10 cellular contexts compared by ENCODE assay signal in the genomic region with DNA sequence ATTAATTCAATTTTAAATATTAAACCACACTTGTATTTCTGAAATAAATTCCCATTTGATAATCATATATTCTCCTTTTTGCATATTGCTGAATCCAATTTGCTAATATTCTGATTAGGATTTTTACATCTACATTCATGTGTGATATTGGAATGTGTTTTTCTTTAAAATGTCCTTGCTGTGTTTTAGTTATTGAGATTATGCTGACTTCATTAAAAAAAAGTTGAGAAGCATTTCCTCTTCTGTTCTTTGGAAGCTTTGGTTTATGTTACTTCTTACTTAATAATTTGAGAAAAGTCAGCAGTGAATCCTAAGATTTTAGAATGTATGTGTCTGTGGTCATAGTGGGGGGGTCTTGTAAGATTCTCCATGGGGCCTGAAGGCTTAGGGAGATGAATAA. TPM values are rescaled to one million over a fixed set of nuclear protein-coding genes. Genes with fewer than 3 reads are reported as not detected.
A peak's percentile ranks its signal among the peaks of the same experiment; 100 is the strongest.
DNase-seq lines count a peak whose midpoint lies in the region; ATAC-seq and TF ChIP-seq lines count a peak whose summit lies in the region.
"Had no signal": no experiment of that assay in that cellular context is flagged by ENCODE, and none has a peak within 500 bp of the region (broad histone marks: within the 10 kb centered on the region; RNA-seq: fewer than 3 reads in every experiment).

No MANE protein-coding gene starts in this region.

- no peaks in the 10 kb centered on the region; the same call in 1 of the 2 replicates for H3K27me3 Mint-ChIP-seq in WTC11 (ENCODE audit: low read depth)

- H3K27ac Mint-ChIP-seq in WTC11: peak overlapping the region; percentile 62; the same call in 1 of the 2 replicates

- no peak for DNase-seq in HL-60 (ENCODE audit: low read depth in 1 of 2, low spot score in 1 of 2)
- no peak for DNase-seq in WTC11 (ENCODE audit: low spot score)
- no peak for DNase-seq in left lung
- no peak for DNase-seq in foreskin fibroblast
- DNase-seq in activated CD4-positive, CD25-positive, alpha-beta regulatory T cell (lab: John Stamatoyannopoulos, UW): no peak
- no peak for DNase-seq in RPMI8226
- no peak for DNase-seq in OCI-M1 (lab: John Stamatoyannopoulos, UW)
- DNase-seq: DMS53, GM23248, H7 had no signal

- H3K27ac ChIP-seq in HL-60 (replicated peaks) (peak overlapping the region; percentile 68), left lung (peak overlapping the region; percentile 21 to 72)
- H3K27ac ChIP-seq: GM23248 had no signal

- H3K4me1 Mint-ChIP-seq in WTC11: no peaks in the 10 kb centered on the region

- H3K9me3 ChIP-seq in left lung: peaks cover 0 to 2% of the 10 kb centered on the region in 2 donors

- no peaks in the 10 kb centered on the region for H3K4me1 ChIP-seq in left lung

- no peaks in the 10 kb centered on the region for H3K36me3 ChIP-seq in left lung

- ATAC-seq in WTC11 (no peak), left lung (no peak)

- POLR2A ChIA-PET in WTC11 (lab: Charles Lee): no interaction called here

- H3K4me3 ChIP-seq in HL-60 (replicated peaks; ENCODE audit: insufficient read depth, low read length): no peak overlapping the region
- H3K4me3 ChIP-seq in left lung: no peak overlapping the region
- H3K4me3 ChIP-seq in foreskin fibroblast (ENCODE audit: low read depth in 1 of 2, low read length in 2 of 2): no peak overlapping the region
- H3K4me3 ChIP-seq: GM23248 had no signal

- H3K27me3 ChIP-seq in HL-60 (ENCODE audit: insufficient read depth, poor library complexity, severe bottlenecking): no peaks in the 10 kb centered on the region
- no peaks in the 10 kb centered on the region for H3K27me3 ChIP-seq in left lung

- CTCF ChIA-PET in WTC11 (lab: Charles Lee): no interaction called here

- no peaks in the 10 kb centered on the region for H3K36me3 Mint-ChIP-seq in WTC11

- TF ChIP-seq CTCF in HL-60 (IDR thresholded peaks at IDR 0.05; ENCODE audit: insufficient read depth, low read length) (no peak), WTC11 (IDR thresholded peaks at IDR 0.05) (no peak), left lung (IDR thresholded peaks at IDR 0.05) (no peak), foreskin fibroblast (IDR thresholded peaks at IDR 0.05; ENCODE audit: low read depth, low read length) (no peak)

- intact Hi-C loops in left lung (cut with DNase I): no loop called here

- no peak overlapping the region for H3K4me3 Mint-ChIP-seq in WTC11

- peaks cover 10% of the 10 kb centered on the region for H3K9me3 Mint-ChIP-seq in WTC11

TF ChIP-seq in WTC11, 78 proteins besides CTCF, POLR2A, EP300 and RAD21:
- no peak for TF ChIP-seq CREM (CRISPR knock-in tag; IDR thresholded peaks at IDR 0.05)
- TF ChIP-seq GABPB1 (CRISPR knock-in tag; IDR thresholded peaks at IDR 0.05): no peak
- no peak for TF ChIP-seq IRF2 (CRISPR knock-in tag; IDR thresholded peaks at IDR 0.05; ENCODE audit: borderline replicate concordance, low read depth)
- TF ChIP-seq ZNF121 (CRISPR knock-in tag; IDR thresholded peaks at IDR 0.05): no peak
- no peak for TF ChIP-seq FOXK1 (CRISPR knock-in tag; IDR thresholded peaks at IDR 0.05)
- TF ChIP-seq, protein P1, sequence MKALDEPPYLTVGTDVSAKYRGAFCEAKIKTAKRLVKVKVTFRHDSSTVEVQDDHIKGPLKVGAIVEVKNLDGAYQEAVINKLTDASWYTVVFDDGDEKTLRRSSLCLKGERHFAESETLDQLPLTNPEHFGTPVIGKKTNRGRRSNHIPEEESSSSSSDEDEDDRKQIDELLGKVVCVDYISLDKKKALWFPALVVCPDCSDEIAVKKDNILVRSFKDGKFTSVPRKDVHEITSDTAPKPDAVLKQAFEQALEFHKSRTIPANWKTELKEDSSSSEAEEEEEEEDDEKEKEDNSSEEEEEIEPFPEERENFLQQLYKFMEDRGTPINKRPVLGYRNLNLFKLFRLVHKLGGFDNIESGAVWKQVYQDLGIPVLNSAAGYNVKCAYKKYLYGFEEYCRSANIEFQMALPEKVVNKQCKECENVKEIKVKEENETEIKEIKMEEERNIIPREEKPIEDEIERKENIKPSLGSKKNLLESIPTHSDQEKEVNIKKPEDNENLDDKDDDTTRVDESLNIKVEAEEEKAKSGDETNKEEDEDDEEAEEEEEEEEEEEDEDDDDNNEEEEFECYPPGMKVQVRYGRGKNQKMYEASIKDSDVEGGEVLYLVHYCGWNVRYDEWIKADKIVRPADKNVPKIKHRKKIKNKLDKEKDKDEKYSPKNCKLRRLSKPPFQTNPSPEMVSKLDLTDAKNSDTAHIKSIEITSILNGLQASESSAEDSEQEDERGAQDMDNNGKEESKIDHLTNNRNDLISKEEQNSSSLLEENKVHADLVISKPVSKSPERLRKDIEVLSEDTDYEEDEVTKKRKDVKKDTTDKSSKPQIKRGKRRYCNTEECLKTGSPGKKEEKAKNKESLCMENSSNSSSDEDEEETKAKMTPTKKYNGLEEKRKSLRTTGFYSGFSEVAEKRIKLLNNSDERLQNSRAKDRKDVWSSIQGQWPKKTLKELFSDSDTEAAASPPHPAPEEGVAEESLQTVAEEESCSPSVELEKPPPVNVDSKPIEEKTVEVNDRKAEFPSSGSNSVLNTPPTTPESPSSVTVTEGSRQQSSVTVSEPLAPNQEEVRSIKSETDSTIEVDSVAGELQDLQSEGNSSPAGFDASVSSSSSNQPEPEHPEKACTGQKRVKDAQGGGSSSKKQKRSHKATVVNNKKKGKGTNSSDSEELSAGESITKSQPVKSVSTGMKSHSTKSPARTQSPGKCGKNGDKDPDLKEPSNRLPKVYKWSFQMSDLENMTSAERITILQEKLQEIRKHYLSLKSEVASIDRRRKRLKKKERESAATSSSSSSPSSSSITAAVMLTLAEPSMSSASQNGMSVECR (CRISPR knock-in tag; IDR thresholded peaks at IDR 0.05; ENCODE audit: borderline replicate concordance): no peak
- TF ChIP-seq EMX1 (CRISPR knock-in tag; IDR thresholded peaks at IDR 0.05): no peak

RNA-seq across cellular contexts. Expression of gene ODF2L, which starts 57.1 kb away (rescaled TPM):
- total RNA-seq in WTC11 (2021) (24.4 to 31.0 TPM (median 30.2 TPM) in 3 replicates), left lung (10 to 100 TPM; 37.9 to 46.3 TPM)
